10 cellular contexts compared by ENCODE assay signal in genomic region chr13:40922437-40923040, GRCh38.
DNase-seq lines count a peak whose midpoint lies in the region; ATAC-seq and TF ChIP-seq lines count a peak whose summit lies in the region.
"Had no signal": no experiment of that assay in that cellular context is flagged by ENCODE, and none has a peak within 500 bp of the region (broad histone marks: within the 10 kb centered on the region; RNA-seq: fewer than 3 reads in every experiment).

No MANE protein-coding gene starts in this region.

- ATAC-seq in activated CD8-positive, alpha-beta T cell treated with anti-CD3 and anti-CD28 coated beads, Interleukin-2, amount 10 ng/mL, durations not matched to agents 7 days and 5 days: no peak

- peaks cover 2% of the 10 kb centered on the region for H3K9me3 Mint-ChIP-seq in activated T-cell treated with anti-CD3 and anti-CD28 coated beads, Interleukin-2, amount 50 U/mL, for 24 hours
- no peaks in the 10 kb centered on the region for H3K9me3 Mint-ChIP-seq in activated CD8-positive, alpha-beta T cell treated with anti-CD3 and anti-CD28 coated beads, Interleukin-2, amount 10 ng/mL, durations not matched to agents 7 days and 5 days (ENCODE audit: insufficient read depth)
- no peaks in the 10 kb centered on the region for H3K9me3 Mint-ChIP-seq in immature natural killer cell

- H3K27me3 Mint-ChIP-seq in activated T-cell treated with anti-CD3 and anti-CD28 coated beads, Interleukin-2, amount 50 U/mL, for 24 hours: no peaks in the 10 kb centered on the region
- no peaks in the 10 kb centered on the region for H3K27me3 Mint-ChIP-seq in activated CD8-positive, alpha-beta T cell treated with anti-CD3 and anti-CD28 coated beads, Interleukin-2, amount 10 ng/mL, durations not matched to agents 7 days and 5 days (ENCODE audit: low read depth)
- H3K27me3 Mint-ChIP-seq in immature natural killer cell (ENCODE audit: low read depth in 3 of 3): peaks cover 6 to 11% (median 7%) of the 10 kb centered on the region in 3 donors

- TF ChIP-seq CTCF in spleen (IDR thresholded peaks at IDR 0.05 in 8 of 11, conservative IDR thresholded peaks at IDR 0.05 in 3 of 11): no peak

- peaks cover 24% of the 10 kb centered on the region for H3K36me3 Mint-ChIP-seq in activated T-cell treated with anti-CD3 and anti-CD28 coated beads, Interleukin-2, amount 50 U/mL, for 24 hours (ENCODE audit: low read depth)
- peaks cover 10% of the 10 kb centered on the region for H3K36me3 Mint-ChIP-seq in activated CD8-positive, alpha-beta T cell treated with anti-CD3 and anti-CD28 coated beads, Interleukin-2, amount 10 ng/mL, durations not matched to agents 7 days and 5 days (ENCODE audit: low read depth)
- peaks cover 0 to 2% (median 0%) of the 10 kb centered on the region in 3 donors for H3K36me3 Mint-ChIP-seq in immature natural killer cell

- H3K4me3 ChIP-seq in spleen: no peak overlapping the region

- H3K4me1 Mint-ChIP-seq in activated T-cell treated with anti-CD3 and anti-CD28 coated beads, Interleukin-2, amount 50 U/mL, for 24 hours (ENCODE audit: low read depth): peaks cover 27% of the 10 kb centered on the region
- peaks cover 19% of the 10 kb centered on the region for H3K4me1 Mint-ChIP-seq in activated CD8-positive, alpha-beta T cell treated with anti-CD3 and anti-CD28 coated beads, Interleukin-2, amount 10 ng/mL, durations not matched to agents 7 days and 5 days (ENCODE audit: low read depth)
- peaks cover 25 to 34% of the 10 kb centered on the region in 2 donors for H3K4me1 Mint-ChIP-seq in immature natural killer cell

- WGBS in spleen, 5 donors: 82 to 85% (median 84%) methylated on average over 25 to 28 of the region's 28 CpGs

- intact Hi-C loops in spleen (cut with DNase I; ENCODE audit: low total_unique reads): loop anchor here (10.0 kb wide), 1 partner anchor 132 kb away; no protein-coding TSS in a partner anchor

- no peak for TF ChIP-seq POLR2A in spleen (IDR thresholded peaks at IDR 0.05)

- CTCF ChIA-PET in activated CD8-positive, alpha-beta T cell treated with anti-CD3 and anti-CD28 coated beads, Interleukin-2, amount 10 ng/mL, durations not matched to agents 7 days and 5 days (lab: Charles Lee): interaction anchor here (1.0 to 3.0 kb wide), 12 partner anchors 11 to 434 kb away, joined by 3 to 14 read pairs (median 4); partner anchors contain the start of gene SLC25A15

- peak overlapping the region; percentile 82 for H3K27ac Mint-ChIP-seq in activated T-cell treated with anti-CD3 and anti-CD28 coated beads, Interleukin-2, amount 50 U/mL, for 24 hours
- no peak overlapping the region for H3K27ac Mint-ChIP-seq in activated CD8-positive, alpha-beta T cell treated with anti-CD3 and anti-CD28 coated beads, Interleukin-2, amount 10 ng/mL, durations not matched to agents 7 days and 5 days
- H3K27ac Mint-ChIP-seq in immature natural killer cell: peak overlapping the region; percentile 34 to 92 (median 63)

- peaks cover 0 to 12% (median 0%) of the 10 kb centered on the region in 6 donors for H3K36me3 ChIP-seq in spleen
- H3K36me3 ChIP-seq: SJSA1 had no signal

- no peak for DNase-seq in activated T-cell treated with anti-CD3 and anti-CD28 coated beads, Interleukin-2, amount 50 U/mL, for 24 hours
- DNase-seq in activated T-cell treated with anti-CD3 and anti-CD28 coated beads for 4 hours: no peak
- no peak for DNase-seq in activated CD8-positive, alpha-beta T cell treated with anti-CD3 and anti-CD28 coated beads, Interleukin-2, amount 10 ng/mL, durations not matched to agents 7 days and 5 days
- DNase-seq in immature natural killer cell: no peak
- peak; percentile 79 for DNase-seq in spleen
- DNase-seq in COLO829 (ENCODE audit: low spot score): no peak
- DNase-seq in UCSD-AML1 (lab: John Stamatoyannopoulos, UW; ENCODE audit: unreplicated experiment): no peak
- DNase-seq in NCI-H1694 treated with DMSO at 0.1 percent for 48 hours (lab: John Stamatoyannopoulos, UW): no peak
- DNase-seq: foreskin melanocyte had no signal

- no peaks in the 10 kb centered on the region for H3K9me3 ChIP-seq in spleen
- H3K9me3 ChIP-seq: SJSA1 had no signal

- peaks cover 6 to 21% (median 14%) of the 10 kb centered on the region in 6 donors for H3K4me1 ChIP-seq in spleen

- H3K4me3 Mint-ChIP-seq in activated T-cell treated with anti-CD3 and anti-CD28 coated beads, Interleukin-2, amount 50 U/mL, for 24 hours: peak overlapping the region; percentile 56
- H3K4me3 Mint-ChIP-seq in activated CD8-positive, alpha-beta T cell treated with anti-CD3 and anti-CD28 coated beads, Interleukin-2, amount 10 ng/mL, durations not matched to agents 7 days and 5 days: peak overlapping the region; percentile 53
- peak overlapping the region; percentile 70 to 78 (median 72) for H3K4me3 Mint-ChIP-seq in immature natural killer cell

- POLR2A ChIA-PET in activated CD8-positive, alpha-beta T cell treated with anti-CD3 and anti-CD28 coated beads, Interleukin-2, amount 10 ng/mL, durations not matched to agents 7 days and 5 days (lab: Charles Lee): interaction anchor here (0.7 to 1.3 kb wide), 4 partner anchors 59 to 473 kb away, joined by 3 to 4 read pairs (median 4); no protein-coding TSS in a partner anchor

- H3K27me3 ChIP-seq in spleen (replicated peaks in 1 of 7): no peaks in the 10 kb centered on the region
- H3K27me3 ChIP-seq: SJSA1 had no signal

- peak overlapping the region in 2 of 8 donors; percentile 87 to 88 for H3K27ac ChIP-seq in spleen
